Comparison of ENCODE assay signal across 8 cellular contexts in the genomic region with DNA sequence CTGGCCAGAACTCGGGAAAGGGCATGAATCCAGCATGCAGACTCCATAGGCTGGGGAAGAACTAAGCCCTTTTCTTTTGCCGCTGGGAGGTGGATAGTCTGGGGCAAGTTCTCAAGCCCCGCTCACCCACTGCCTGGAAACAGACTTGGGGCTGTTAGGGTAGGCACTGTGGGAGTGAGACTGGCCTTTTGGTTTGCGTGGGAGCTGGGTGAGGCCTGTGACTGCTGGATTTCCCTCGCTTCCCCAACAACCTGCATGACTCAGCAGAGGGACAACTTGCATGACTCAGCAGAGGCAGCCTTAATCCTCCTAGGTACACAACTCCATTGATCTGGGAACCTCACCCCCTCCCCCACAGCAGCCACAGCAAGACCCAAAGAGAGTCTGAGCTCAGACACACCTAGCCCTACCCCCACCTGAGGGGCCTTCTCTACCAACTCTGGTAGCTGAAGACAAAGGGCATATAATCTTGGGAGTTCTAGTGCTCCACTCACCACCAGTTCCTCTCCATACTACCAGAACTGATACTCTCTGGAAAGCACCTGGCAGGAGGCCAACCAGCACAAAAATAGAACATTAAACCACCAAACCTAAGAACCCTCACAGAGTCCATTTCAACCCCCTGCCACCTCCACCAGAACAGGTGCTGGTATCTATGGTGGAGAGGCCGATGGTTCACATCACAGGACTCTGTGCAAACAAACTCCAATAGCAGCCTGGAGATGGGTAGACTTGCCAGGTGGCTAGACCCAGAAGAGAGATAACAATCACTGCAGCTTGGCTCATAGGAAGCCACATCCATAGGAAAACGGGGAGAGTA.
A peak's percentile ranks its signal among the peaks of the same experiment; 100 is the strongest.
DNase-seq lines count a peak whose midpoint lies in the region; ATAC-seq and TF ChIP-seq lines count a peak whose summit lies in the region.

No MANE protein-coding gene starts in this region.

- H3K27ac Mint-ChIP-seq in type B pancreatic cell: no peak overlapping the region
- no peak overlapping the region for H3K27ac Mint-ChIP-seq in natural killer cell treated with Interleukin-12 subunit alpha and Interleukin-12 subunit beta and Interleukin-15 and Interleukin-18, amount 100 ng/mL, for 72 hours

- DNase-seq in NCI-H748 (lab: John Stamatoyannopoulos, UW; ENCODE audit: unreplicated experiment) (peak; percentile 35), NCI-H748 treated with DMSO at 0.1 percent for 48 hours (lab: John Stamatoyannopoulos, UW) (no peak), NCI-H2196 (lab: John Stamatoyannopoulos, UW; ENCODE audit: unreplicated experiment) (peak; percentile 92), epithelial cell of proximal tubule (ENCODE audit: low read depth) (peak; percentile 77), type B pancreatic cell (ENCODE audit: extremely low spot score, unreplicated experiment) (no peak), cerebellar nuclear complex (lab: John Stamatoyannopoulos, UW) (no peak)
- DNase-seq in natural killer cell treated with Interleukin-12 subunit alpha and Interleukin-12 subunit beta and Interleukin-15 and Interleukin-18, amount 100 ng/mL, for 72 hours (ENCODE audit: low spot score): no peak

- no peak overlapping the region for H3K4me3 Mint-ChIP-seq in type B pancreatic cell
- no peak overlapping the region for H3K4me3 Mint-ChIP-seq in natural killer cell treated with Interleukin-12 subunit alpha and Interleukin-12 subunit beta and Interleukin-15 and Interleukin-18, amount 100 ng/mL, for 72 hours

- H3K4me1 Mint-ChIP-seq in type B pancreatic cell (ENCODE audit: unreplicated experiment): no peaks in the 10 kb centered on the region
- H3K4me1 Mint-ChIP-seq in natural killer cell treated with Interleukin-12 subunit alpha and Interleukin-12 subunit beta and Interleukin-15 and Interleukin-18, amount 100 ng/mL, for 72 hours (ENCODE audit: low read depth in 2 of 2): no peaks in the 10 kb centered on the region

- no peak overlapping the region for H3K4me3 ChIP-seq in epithelial cell of proximal tubule (ENCODE audit: low read depth, low read length)

- peaks cover 24% of the 10 kb centered on the region for H3K36me3 Mint-ChIP-seq in type B pancreatic cell
- no peaks in the 10 kb centered on the region for H3K36me3 Mint-ChIP-seq in natural killer cell treated with Interleukin-12 subunit alpha and Interleukin-12 subunit beta and Interleukin-15 and Interleukin-18, amount 100 ng/mL, for 72 hours

- peaks cover 11% of the 10 kb centered on the region for H3K9me3 Mint-ChIP-seq in type B pancreatic cell
- H3K9me3 Mint-ChIP-seq in natural killer cell treated with Interleukin-12 subunit alpha and Interleukin-12 subunit beta and Interleukin-15 and Interleukin-18, amount 100 ng/mL, for 72 hours: peaks cover 4% of the 10 kb centered on the region

- peak; percentile 84 for ATAC-seq in HG02938 (IDR thresholded peaks at IDR 0.05; ENCODE audit: unreplicated experiment)
- no peak for ATAC-seq in natural killer cell treated with Interleukin-12 subunit alpha and Interleukin-12 subunit beta and Interleukin-15 and Interleukin-18, amount 100 ng/mL, for 72 hours

- H3K27me3 Mint-ChIP-seq in type B pancreatic cell: no peaks in the 10 kb centered on the region
- peaks cover 3 to 4% of the 10 kb centered on the region in 2 donors for H3K27me3 Mint-ChIP-seq in natural killer cell treated with Interleukin-12 subunit alpha and Interleukin-12 subunit beta and Interleukin-15 and Interleukin-18, amount 100 ng/mL, for 72 hours

- TF ChIP-seq CTCF in epithelial cell of proximal tubule (conservative IDR thresholded peaks at IDR 0.05; ENCODE audit: low read depth, low read length) (no peak), type B pancreatic cell (conservative IDR thresholded peaks at IDR 0.05) (no peak)

Comparison
In these comparisons a context has a peak if more than half of its experiments do, and no peak if none do; other contexts are left out.
1. DNase-seq: peak in NCI-H748 (single experiment), NCI-H2196 (single experiment) and epithelial cell of proximal tubule (single experiment); none in NCI-H748 treated with DMSO at 0.1 percent for 48 hours (single experiment), type B pancreatic cell (single experiment), natural killer cell treated with Interleukin-12 subunit alpha and Interleukin-12 subunit beta and Interleukin-15 and Interleukin-18, amount 100 ng/mL, for 72 hours (single experiment) and cerebellar nuclear complex (0 of 2).